ENCODE assay signal across 6 cellular contexts in genomic region chr9:129081388-129081889, GRCh38. TPM values are rescaled to one million over a fixed set of nuclear protein-coding genes. Genes with fewer than 3 reads are reported as not detected.
DNase-seq lines count a peak whose midpoint lies in the region; ATAC-seq and TF ChIP-seq lines count a peak whose summit lies in the region.

No MANE protein-coding gene starts in this region.

- H3K36me3 Mint-ChIP-seq in activated T-helper 2 cell treated with anti-CD3 and anti-CD28 coated beads, Interferon-gamma antibody, Interleukin-2, Interleukin-4, amounts not matched to agents 10 μg/mL and 5 μg/mL and 100 μg/mL, durations not matched to agents 14 hours and 24 hours and 36 hours (ENCODE audit: low read depth), result peaks cover 8% of the 10 kb centered on the region
- no peaks in the 10 kb centered on the region for H3K36me3 Mint-ChIP-seq in mesothelial cell of epicardium

- H3K27me3 Mint-ChIP-seq in activated T-helper 2 cell treated with anti-CD3 and anti-CD28 coated beads, Interferon-gamma antibody, Interleukin-2, Interleukin-4, amounts not matched to agents 10 μg/mL and 5 μg/mL and 100 μg/mL, durations not matched to agents 14 hours and 24 hours and 36 hours (ENCODE audit: low read depth), result no peaks in the 10 kb centered on the region
- no peaks in the 10 kb centered on the region for H3K27me3 Mint-ChIP-seq in mesothelial cell of epicardium (ENCODE audit: low read depth)

- no peak for ATAC-seq in HG02870 (IDR thresholded peaks at IDR 0.05; ENCODE audit: unreplicated experiment)

- H3K27ac Mint-ChIP-seq in activated T-helper 2 cell treated with anti-CD3 and anti-CD28 coated beads, Interferon-gamma antibody, Interleukin-2, Interleukin-4, amounts not matched to agents 10 μg/mL and 5 μg/mL and 100 μg/mL, durations not matched to agents 14 hours and 24 hours and 36 hours, result peak overlapping the region; percentile 53
- H3K27ac Mint-ChIP-seq in mesothelial cell of epicardium, result peak overlapping the region; percentile 39

- DNase-seq in NCI-H748 (lab: John Stamatoyannopoulos, UW; ENCODE audit: unreplicated experiment) (peak; percentile 64), NCI-H748 treated with DMSO at 0.1 percent for 48 hours (lab: John Stamatoyannopoulos, UW) (no peak), mesothelial cell of epicardium (ENCODE audit: low spot score in 2 of 2, unreplicated experiment in 2 of 2) (no peak), NCI-H1417 (lab: John Stamatoyannopoulos, UW) (no peak)
- no peak for DNase-seq in activated T-helper 2 cell treated with anti-CD3 and anti-CD28 coated beads, Interferon-gamma antibody, Interleukin-2, Interleukin-4, amounts not matched to agents 10 μg/mL and 5 μg/mL and 100 μg/mL, durations not matched to agents 14 hours and 24 hours and 36 hours (ENCODE audit: low spot score)

- TF ChIP-seq CTCF in mesothelial cell of epicardium (IDR thresholded peaks at IDR 0.05; ENCODE audit: unreplicated experiment), result no peak

- H3K4me1 Mint-ChIP-seq in activated T-helper 2 cell treated with anti-CD3 and anti-CD28 coated beads, Interferon-gamma antibody, Interleukin-2, Interleukin-4, amounts not matched to agents 10 μg/mL and 5 μg/mL and 100 μg/mL, durations not matched to agents 14 hours and 24 hours and 36 hours (ENCODE audit: low read depth), result peaks cover 16% of the 10 kb centered on the region
- peaks cover 19% of the 10 kb centered on the region for H3K4me1 Mint-ChIP-seq in mesothelial cell of epicardium

- peak overlapping the region; percentile 90 for H3K4me3 Mint-ChIP-seq in activated T-helper 2 cell treated with anti-CD3 and anti-CD28 coated beads, Interferon-gamma antibody, Interleukin-2, Interleukin-4, amounts not matched to agents 10 μg/mL and 5 μg/mL and 100 μg/mL, durations not matched to agents 14 hours and 24 hours and 36 hours (ENCODE audit: low read depth)
- peak overlapping the region; percentile 85 for H3K4me3 Mint-ChIP-seq in mesothelial cell of epicardium

- intact Hi-C loops in activated T-helper 2 cell treated with anti-CD3 and anti-CD28 coated beads, Interferon-gamma antibody, Interleukin-2, Interleukin-4, amounts not matched to agents 10 μg/mL and 5 μg/mL and 100 μg/mL, durations not matched to agents 14 hours and 24 hours and 36 hours (cut with micrococcal nuclease), result loop anchor here (1.0 to 2.0 kb wide), 2 partner anchors 30 to 45 kb away; partner anchors contain the start of genes MIGA2 and PTPA

- no peaks in the 10 kb centered on the region for H3K9me3 Mint-ChIP-seq in activated T-helper 2 cell treated with anti-CD3 and anti-CD28 coated beads, Interferon-gamma antibody, Interleukin-2, Interleukin-4, amounts not matched to agents 10 μg/mL and 5 μg/mL and 100 μg/mL, durations not matched to agents 14 hours and 24 hours and 36 hours
- H3K9me3 Mint-ChIP-seq in mesothelial cell of epicardium, result no peaks in the 10 kb centered on the region

RNA-seq across cellular contexts. Expression of gene DOLPP1, which starts 0.5 kb away (rescaled TPM):
- total RNA-seq in activated T-helper 2 cell treated with anti-CD3 and anti-CD28 coated beads, Interferon-gamma antibody, Interleukin-2, Interleukin-4, amounts not matched to agents 10 μg/mL and 5 μg/mL and 100 μg/mL, durations not matched to agents 14 hours and 24 hours and 36 hours, result 20.2 and 22.9 TPM in 2 replicates
- 16.9 to 21.5 TPM (median 20.0 TPM) in 3 replicates for total RNA-seq in mesothelial cell of epicardium

RNA-seq across cellular contexts. Expression of gene CRAT, which starts 29.2 kb away (rescaled TPM):
- total RNA-seq in activated T-helper 2 cell treated with anti-CD3 and anti-CD28 coated beads, Interferon-gamma antibody, Interleukin-2, Interleukin-4, amounts not matched to agents 10 μg/mL and 5 μg/mL and 100 μg/mL, durations not matched to agents 14 hours and 24 hours and 36 hours, result 13.6 and 14.3 TPM in 2 replicates
- total RNA-seq in mesothelial cell of epicardium, result 26.4 to 27.6 TPM (median 26.4 TPM) in 3 replicates

RNA-seq across cellular contexts. Expression of gene PTPA, which starts 29.8 kb away (rescaled TPM):
- 106 and 112 TPM in 2 replicates for total RNA-seq in activated T-helper 2 cell treated with anti-CD3 and anti-CD28 coated beads, Interferon-gamma antibody, Interleukin-2, Interleukin-4, amounts not matched to agents 10 μg/mL and 5 μg/mL and 100 μg/mL, durations not matched to agents 14 hours and 24 hours and 36 hours
- 157 to 164 TPM (median 160 TPM) in 3 replicates for total RNA-seq in mesothelial cell of epicardium

RNA-seq across cellular contexts. Expression of gene MIGA2, which starts 45.0 kb away (rescaled TPM):
- total RNA-seq in activated T-helper 2 cell treated with anti-CD3 and anti-CD28 coated beads, Interferon-gamma antibody, Interleukin-2, Interleukin-4, amounts not matched to agents 10 μg/mL and 5 μg/mL and 100 μg/mL, durations not matched to agents 14 hours and 24 hours and 36 hours, result 41.5 and 41.7 TPM in 2 replicates
- total RNA-seq in mesothelial cell of epicardium, result 36.1 to 37.9 TPM (median 36.2 TPM) in 3 replicates

RNA-seq across cellular contexts. Expression of gene SH3GLB2, which starts 53.3 kb away (rescaled TPM):
- 71.5 and 73.4 TPM in 2 replicates for total RNA-seq in activated T-helper 2 cell treated with anti-CD3 and anti-CD28 coated beads, Interferon-gamma antibody, Interleukin-2, Interleukin-4, amounts not matched to agents 10 μg/mL and 5 μg/mL and 100 μg/mL, durations not matched to agents 14 hours and 24 hours and 36 hours
- 173 to 174 TPM (median 174 TPM) in 3 replicates for total RNA-seq in mesothelial cell of epicardium
